6 cellular contexts compared by ENCODE assay signal in the genomic region with DNA sequence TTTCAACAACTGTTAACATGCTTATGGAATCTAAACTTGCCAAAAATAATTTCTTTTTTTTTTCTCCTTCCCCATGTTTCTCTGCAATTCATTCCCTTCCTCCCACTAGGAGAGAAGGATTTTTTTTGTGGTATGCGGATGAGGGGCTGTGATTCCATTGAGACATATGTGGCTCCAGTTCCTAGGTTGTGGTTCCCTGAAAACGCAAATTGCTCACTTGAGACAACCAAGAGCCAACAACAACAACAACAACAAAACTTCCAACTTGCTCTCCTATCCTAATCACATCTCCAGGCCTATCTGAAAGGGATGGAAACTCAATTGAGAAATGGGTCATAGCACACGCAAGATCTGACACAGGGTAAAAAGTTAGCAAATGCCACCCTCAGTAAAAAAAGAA.
"Had no signal": no experiment of that assay in that cellular context is flagged by ENCODE, and none has a peak within 500 bp of the region (broad histone marks: within the 10 kb centered on the region; RNA-seq: fewer than 3 reads in every experiment).

No MANE protein-coding gene starts in this region.

- H3K4me1 ChIP-seq: SJSA1 had no signal

- H3K27ac ChIP-seq: epithelial cell of prostate, SJSA1, VCaP had no signal

- ATAC-seq: natural killer cell treated with Interleukin-12 subunit alpha and Interleukin-12 subunit beta and Interleukin-15 and Interleukin-18, amount 100 ng/mL, for 72 hours had no signal

- DNase-seq: T1000 had no signal

- H3K4me3 ChIP-seq: mucosa of descending colon, SJSA1 had no signal

- H3K9me3 ChIP-seq: mucosa of descending colon had no signal

- H3K27me3 ChIP-seq: SJSA1 had no signal

- H3K36me3 ChIP-seq: SJSA1 had no signal
